Comparison of ENCODE assay signal across 1 cellular context in the genomic region with DNA sequence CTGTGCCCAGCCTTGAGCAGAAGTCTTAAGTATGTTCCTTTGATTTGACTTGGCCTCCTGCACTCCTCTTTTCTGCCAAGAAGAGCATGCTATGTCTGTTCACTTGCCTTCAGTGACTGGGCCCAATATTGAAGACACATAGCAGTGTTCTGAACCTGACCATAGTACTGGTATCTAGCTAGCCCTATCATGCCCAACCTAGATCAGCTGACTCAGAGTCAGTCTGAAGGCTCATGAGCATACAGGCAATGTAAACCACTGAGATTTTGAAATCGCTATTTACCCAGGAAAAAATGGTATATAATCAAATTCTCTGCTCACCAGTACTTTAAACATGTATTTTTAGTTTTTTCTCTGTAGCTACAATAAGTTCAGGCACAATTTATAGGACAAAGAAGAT.
TF ChIP-seq lines count a peak whose summit lies in the region.

No MANE protein-coding gene starts in this region.

TF ChIP-seq in GM23338, 12 proteins besides CTCF, POLR2A, EP300 and RAD21:
- TF ChIP-seq JUNB (IDR thresholded peaks at IDR 0.05; ENCODE audit: unreplicated experiment) (no peak), CREB1 (CRISPR knock-in tag; IDR thresholded peaks at IDR 0.05; ENCODE audit: low read depth) (no peak), EZH2 (IDR thresholded peaks at IDR 0.05; ENCODE audit: low read depth, unreplicated experiment) (no peak), STAT1 (IDR thresholded peaks at IDR 0.05; ENCODE audit: unreplicated experiment) (no peak)
- TF ChIP-seq, protein P1, sequence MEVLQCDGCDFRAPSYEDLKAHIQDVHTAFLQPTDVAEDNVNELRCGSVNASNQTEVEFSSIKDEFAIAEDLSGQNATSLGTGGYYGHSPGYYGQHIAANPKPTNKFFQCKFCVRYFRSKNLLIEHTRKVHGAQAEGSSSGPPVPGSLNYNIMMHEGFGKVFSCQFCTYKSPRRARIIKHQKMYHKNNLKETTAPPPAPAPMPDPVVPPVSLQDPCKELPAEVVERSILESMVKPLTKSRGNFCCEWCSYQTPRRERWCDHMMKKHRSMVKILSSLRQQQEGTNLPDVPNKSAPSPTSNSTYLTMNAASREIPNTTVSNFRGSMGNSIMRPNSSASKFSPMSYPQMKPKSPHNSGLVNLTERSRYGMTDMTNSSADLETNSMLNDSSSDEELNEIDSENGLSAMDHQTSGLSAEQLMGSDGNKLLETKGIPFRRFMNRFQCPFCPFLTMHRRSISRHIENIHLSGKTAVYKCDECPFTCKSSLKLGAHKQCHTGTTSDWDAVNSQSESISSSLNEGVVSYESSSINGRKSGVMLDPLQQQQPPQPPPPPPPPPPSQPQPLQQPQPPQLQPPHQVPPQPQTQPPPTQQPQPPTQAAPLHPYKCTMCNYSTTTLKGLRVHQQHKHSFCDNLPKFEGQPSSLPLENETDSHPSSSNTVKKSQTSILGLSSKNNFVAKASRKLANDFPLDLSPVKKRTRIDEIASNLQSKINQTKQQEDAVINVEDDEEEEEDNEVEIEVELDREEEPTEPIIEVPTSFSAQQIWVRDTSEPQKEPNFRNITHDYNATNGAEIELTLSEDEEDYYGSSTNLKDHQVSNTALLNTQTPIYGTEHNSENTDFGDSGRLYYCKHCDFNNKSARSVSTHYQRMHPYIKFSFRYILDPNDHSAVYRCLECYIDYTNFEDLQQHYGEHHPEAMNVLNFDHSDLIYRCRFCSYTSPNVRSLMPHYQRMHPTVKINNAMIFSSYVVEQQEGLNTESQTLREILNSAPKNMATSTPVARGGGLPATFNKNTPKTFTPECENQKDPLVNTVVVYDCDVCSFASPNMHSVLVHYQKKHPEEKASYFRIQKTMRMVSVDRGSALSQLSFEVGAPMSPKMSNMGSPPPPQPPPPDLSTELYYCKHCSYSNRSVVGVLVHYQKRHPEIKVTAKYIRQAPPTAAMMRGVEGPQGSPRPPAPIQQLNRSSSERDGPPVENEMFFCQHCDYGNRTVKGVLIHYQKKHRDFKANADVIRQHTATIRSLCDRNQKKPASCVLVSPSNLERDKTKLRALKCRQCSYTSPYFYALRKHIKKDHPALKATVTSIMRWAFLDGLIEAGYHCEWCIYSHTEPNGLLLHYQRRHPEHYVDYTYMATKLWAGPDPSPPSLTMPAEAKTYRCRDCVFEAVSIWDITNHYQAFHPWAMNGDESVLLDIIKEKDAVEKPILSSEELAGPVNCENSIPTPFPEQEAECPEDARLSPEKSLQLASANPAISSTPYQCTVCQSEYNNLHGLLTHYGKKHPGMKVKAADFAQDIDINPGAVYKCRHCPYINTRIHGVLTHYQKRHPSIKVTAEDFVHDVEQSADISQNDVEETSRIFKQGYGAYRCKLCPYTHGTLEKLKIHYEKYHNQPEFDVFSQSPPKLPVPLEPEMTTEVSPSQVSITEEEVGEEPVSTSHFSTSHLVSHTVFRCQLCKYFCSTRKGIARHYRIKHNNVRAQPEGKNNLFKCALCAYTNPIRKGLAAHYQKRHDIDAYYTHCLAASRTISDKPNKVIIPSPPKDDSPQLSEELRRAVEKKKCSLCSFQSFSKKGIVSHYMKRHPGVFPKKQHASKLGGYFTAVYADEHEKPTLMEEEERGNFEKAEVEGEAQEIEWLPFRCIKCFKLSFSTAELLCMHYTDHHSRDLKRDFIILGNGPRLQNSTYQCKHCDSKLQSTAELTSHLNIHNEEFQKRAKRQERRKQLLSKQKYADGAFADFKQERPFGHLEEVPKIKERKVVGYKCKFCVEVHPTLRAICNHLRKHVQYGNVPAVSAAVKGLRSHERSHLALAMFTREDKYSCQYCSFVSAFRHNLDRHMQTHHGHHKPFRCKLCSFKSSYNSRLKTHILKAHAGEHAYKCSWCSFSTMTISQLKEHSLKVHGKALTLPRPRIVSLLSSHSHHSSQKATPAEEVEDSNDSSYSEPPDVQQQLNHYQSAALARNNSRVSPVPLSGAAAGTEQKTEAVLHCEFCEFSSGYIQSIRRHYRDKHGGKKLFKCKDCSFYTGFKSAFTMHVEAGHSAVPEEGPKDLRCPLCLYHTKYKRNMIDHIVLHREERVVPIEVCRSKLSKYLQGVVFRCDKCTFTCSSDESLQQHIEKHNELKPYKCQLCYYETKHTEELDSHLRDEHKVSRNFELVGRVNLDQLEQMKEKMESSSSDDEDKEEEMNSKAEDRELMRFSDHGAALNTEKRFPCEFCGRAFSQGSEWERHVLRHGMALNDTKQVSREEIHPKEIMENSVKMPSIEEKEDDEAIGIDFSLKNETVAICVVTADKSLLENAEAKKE (CRISPR knock-in tag; IDR thresholded peaks at IDR 0.05) = no peak
